Comparison of ENCODE assay signal across 18 cellular contexts in genomic region chr7:129468087-129468486, GRCh38. TPM values are rescaled to one million over a fixed set of nuclear protein-coding genes. Genes with fewer than 3 reads are reported as not detected.
DNase-seq lines count a peak whose midpoint lies in the region; ATAC-seq, FAIRE-seq and TF ChIP-seq lines count a peak whose summit lies in the region.
"Had no signal": no experiment of that assay in that cellular context is flagged by ENCODE, and none has a peak within 500 bp of the region (broad histone marks: within the 10 kb centered on the region; RNA-seq: fewer than 3 reads in every experiment).

No MANE protein-coding gene starts in this region.

- H4K20me1 ChIP-seq in astrocyte (ENCODE audit: insufficient read depth, low read length): no peaks in the 10 kb centered on the region

- H3K4me1 Mint-ChIP-seq in astrocyte (ENCODE audit: low read depth, unreplicated experiment): peaks cover 2% of the 10 kb centered on the region
- peaks cover 0 to 5% of the 10 kb centered on the region in 2 donors for H3K4me1 Mint-ChIP-seq in stimulated activated naive B cell treated with anti-CD40 and anti-IgM and Interleukin-4, amounts not matched to agents 10 μg/mL and 1 μg/mL and 100 μg/mL, for 72 hours

- H3K36me3 ChIP-seq in astrocyte (ENCODE audit: insufficient read depth, low read length) (no peaks in the 10 kb centered on the region), skeletal muscle tissue (ENCODE audit: control insufficient read depth in 3 of 3, insufficient read depth in 3 of 3, low read length in 3 of 3) (peaks cover under 1 to 23% (median 1%) of the 10 kb centered on the region in 3 donors), heart right ventricle (peaks cover 0 to 17% (median 0%) of the 10 kb centered on the region in 9 donors)
- H3K36me3 ChIP-seq: pancreas had no signal

- H3K4me2 ChIP-seq in astrocyte (ENCODE audit: low read length): no peak overlapping the region

- ATAC-seq in stimulated activated naive B cell treated with anti-CD40 and anti-IgM and Interleukin-4, amounts not matched to agents 10 μg/mL and 1 μg/mL and 100 μg/mL, for 72 hours (replicated peaks): no peak
- no peak for ATAC-seq in GM19328 (IDR thresholded peaks at IDR 0.05; ENCODE audit: unreplicated experiment)
- ATAC-seq in heart right ventricle: no peak
- ATAC-seq: HepG2 had no signal

- H3K9me3 Mint-ChIP-seq in astrocyte (ENCODE audit: unreplicated experiment): peaks cover 3% of the 10 kb centered on the region
- H3K9me3 Mint-ChIP-seq in stimulated activated naive B cell treated with anti-CD40 and anti-IgM and Interleukin-4, amounts not matched to agents 10 μg/mL and 1 μg/mL and 100 μg/mL, for 72 hours: no peaks in the 10 kb centered on the region
- H3K9me3 Mint-ChIP-seq: activated naive CD8-positive, alpha-beta T cell treated with anti-CD3 and anti-CD28 coated beads, Interleukin-2, amount 50 U/mL, for 24 hours; activated T-cell treated with anti-CD3 and anti-CD28 coated beads, Interleukin-2, amount 50 U/mL, for 24 hours; CD4-positive, alpha-beta T cell; dendritic cell treated with granulocyte-macrophage colony-stimulating factor and Interleukin-4, amounts not matched to agents 40 ng/mL and 50 ng/mL, for 4 days had no signal

- H3K27me3 Mint-ChIP-seq in astrocyte (ENCODE audit: low read depth, unreplicated experiment): no peaks in the 10 kb centered on the region
- no peaks in the 10 kb centered on the region for H3K27me3 Mint-ChIP-seq in stimulated activated naive B cell treated with anti-CD40 and anti-IgM and Interleukin-4, amounts not matched to agents 10 μg/mL and 1 μg/mL and 100 μg/mL, for 72 hours
- H3K27me3 Mint-ChIP-seq: activated naive CD8-positive, alpha-beta T cell treated with anti-CD3 and anti-CD28 coated beads, Interleukin-2, amount 50 U/mL, for 24 hours; activated T-cell treated with anti-CD3 and anti-CD28 coated beads, Interleukin-2, amount 50 U/mL, for 24 hours; CD4-positive, alpha-beta T cell had no signal

- WGBS in heart right ventricle, 2 donors: 55 to 60% methylated on average over 1 of the region's 1 CpG

- H3K27me3 ChIP-seq in astrocyte (ENCODE audit: insufficient read depth, low read length): no peaks in the 10 kb centered on the region
- H3K27me3 ChIP-seq in skeletal muscle tissue (ENCODE audit: control insufficient read depth in 3 of 3, insufficient read depth in 3 of 3, low read length in 3 of 3): no peaks in the 10 kb centered on the region
- no peaks in the 10 kb centered on the region for H3K27me3 ChIP-seq in heart right ventricle
- H3K27me3 ChIP-seq: pancreas had no signal

- DNase-seq in EL (peak; percentile 54), astrocyte (ENCODE audit: low read depth) (peak; percentile 64), head of caudate nucleus (peak in 27 of 42 donors; percentile 19 to 74 (median 47)), heart right ventricle (no peak)
- DNase-seq in stimulated activated naive B cell treated with anti-CD40 and anti-IgM and Interleukin-4, amounts not matched to agents 10 μg/mL and 1 μg/mL and 100 μg/mL, for 72 hours: no peak
- DNase-seq: activated naive CD8-positive, alpha-beta T cell treated with anti-CD3 and anti-CD28 coated beads, Interleukin-2, amount 50 U/mL, for 24 hours; activated T-cell treated with anti-CD3 and anti-CD28 coated beads, Interleukin-2, amount 50 U/mL, for 24 hours; CD4-positive, alpha-beta T cell; NCI-H1048; NCI-H2171; pancreas had no signal

- H3K36me3 Mint-ChIP-seq in astrocyte (ENCODE audit: low read depth, unreplicated experiment): no peaks in the 10 kb centered on the region
- H3K36me3 Mint-ChIP-seq in stimulated activated naive B cell treated with anti-CD40 and anti-IgM and Interleukin-4, amounts not matched to agents 10 μg/mL and 1 μg/mL and 100 μg/mL, for 72 hours: no peaks in the 10 kb centered on the region

- H3K4me1 ChIP-seq in astrocyte (ENCODE audit: insufficient read depth, low read length): no peaks in the 10 kb centered on the region
- H3K4me1 ChIP-seq in skeletal muscle tissue (ENCODE audit: control insufficient read depth in 3 of 3, insufficient read depth in 3 of 3, low read length in 3 of 3): peaks cover 21 to 55% (median 22%) of the 10 kb centered on the region in 3 donors
- peaks cover 0 to 8% (median 0%) of the 10 kb centered on the region in 9 donors for H3K4me1 ChIP-seq in heart right ventricle
- H3K4me1 ChIP-seq: pancreas had no signal

- no peak overlapping the region for H3K27ac Mint-ChIP-seq in astrocyte (ENCODE audit: unreplicated experiment)
- no peak overlapping the region for H3K27ac Mint-ChIP-seq in stimulated activated naive B cell treated with anti-CD40 and anti-IgM and Interleukin-4, amounts not matched to agents 10 μg/mL and 1 μg/mL and 100 μg/mL, for 72 hours
- H3K27ac Mint-ChIP-seq: activated naive CD8-positive, alpha-beta T cell treated with anti-CD3 and anti-CD28 coated beads, Interleukin-2, amount 50 U/mL, for 24 hours; CD4-positive, alpha-beta T cell; dendritic cell treated with granulocyte-macrophage colony-stimulating factor and Interleukin-4, amounts not matched to agents 40 ng/mL and 50 ng/mL, for 4 days had no signal

- no peak overlapping the region for H3K4me3 Mint-ChIP-seq in astrocyte (ENCODE audit: unreplicated experiment)
- H3K4me3 Mint-ChIP-seq in stimulated activated naive B cell treated with anti-CD40 and anti-IgM and Interleukin-4, amounts not matched to agents 10 μg/mL and 1 μg/mL and 100 μg/mL, for 72 hours: no peak overlapping the region
- H3K4me3 Mint-ChIP-seq: activated naive CD8-positive, alpha-beta T cell treated with anti-CD3 and anti-CD28 coated beads, Interleukin-2, amount 50 U/mL, for 24 hours; activated T-cell treated with anti-CD3 and anti-CD28 coated beads, Interleukin-2, amount 50 U/mL, for 24 hours; CD4-positive, alpha-beta T cell; dendritic cell treated with granulocyte-macrophage colony-stimulating factor and Interleukin-4, amounts not matched to agents 40 ng/mL and 50 ng/mL, for 4 days had no signal

- no peak for TF ChIP-seq CTCF in astrocyte (IDR thresholded peaks at IDR 0.05; ENCODE audit: insufficient read depth, low read depth, low read length)
- no peak for TF ChIP-seq CTCF in heart right ventricle (IDR thresholded peaks at IDR 0.05)

- FAIRE-seq in astrocyte (lab: Jason Lieb, UNC): no peak
- FAIRE-seq: frontal cortex, HepG2, pancreas had no signal

- H3K79me2 ChIP-seq in astrocyte (ENCODE audit: insufficient read depth, low read length): no peaks in the 10 kb centered on the region

- no peak overlapping the region for H3K4me3 ChIP-seq in astrocyte (ENCODE audit: insufficient read depth, low read depth, low read length)
- H3K4me3 ChIP-seq in skeletal muscle tissue (ENCODE audit: low read length in 3 of 3): no peak overlapping the region
- H3K4me3 ChIP-seq in heart right ventricle: no peak overlapping the region
- H3K4me3 ChIP-seq: pancreas had no signal

- H2AFZ ChIP-seq in astrocyte (ENCODE audit: low read depth, low read length): no peak overlapping the region

- intact Hi-C loops in head of caudate nucleus (cut with DNase I) (no loop called here), heart right ventricle (cut with DNase I) (loop anchor here in 4 of 10 donors (2.0 to 10.0 kb wide), 2 partner anchors 97 to 253 kb away; no protein-coding TSS in a partner anchor)

- H3K27ac ChIP-seq in astrocyte (ENCODE audit: low read depth, low read length): no peak overlapping the region
- peak overlapping the region; percentile 54 for H3K27ac ChIP-seq in skeletal muscle tissue (ENCODE audit: low read depth, low read length)
- no peak overlapping the region for H3K27ac ChIP-seq in heart right ventricle
- H3K27ac ChIP-seq: pancreas had no signal

- H3K9me3 ChIP-seq in astrocyte (ENCODE audit: insufficient read depth, low read depth, low read length) (no peaks in the 10 kb centered on the region), skeletal muscle tissue (ENCODE audit: control insufficient read depth in 3 of 3, low read length in 3 of 3) (no peaks in the 10 kb centered on the region), heart right ventricle (no peaks in the 10 kb centered on the region)
- H3K9me3 ChIP-seq: pancreas had no signal

- H3K9ac ChIP-seq in astrocyte (ENCODE audit: low read length) (no peak overlapping the region), skeletal muscle tissue (ENCODE audit: low read depth in 1 of 3, low read length in 3 of 3) (peak overlapping the region in 1 of 3 donors; percentile 36)

RNA-seq across cellular contexts. Expression of gene STRIP2, which starts 33.9 kb away (rescaled TPM):
- total RNA-seq in astrocyte (0.94 and 1.3 TPM in 2 replicates), skeletal muscle tissue (5.2 TPM), heart right ventricle (10 to 100 TPM; 14.6 to 36.9 (median 22.2) TPM)
- 10 to 100 TPM; 10.6 to 12.4 TPM for polyA plus RNA-seq in heart right ventricle

RNA-seq across cellular contexts. Expression of gene SMKR1, which starts 34.2 kb away (rescaled TPM):
- total RNA-seq in astrocyte: not detected in 2 replicates
- not detected for total RNA-seq in skeletal muscle tissue
- total RNA-seq in heart right ventricle: not detected
- under 1 TPM in 1 of 2 donors, not detected in 1; 0.28 TPM for polyA plus RNA-seq in heart right ventricle
- total RNA-seq: G401, HepG2, subcutaneous adipose tissue had no signal

Comparison
In these comparisons a context has a peak if more than half of its experiments do, and no peak if none do; other contexts are left out.
1. DNase-seq: peak in EL (single experiment), astrocyte (single experiment) and head of caudate nucleus (27 of 42); none in stimulated activated naive B cell treated with anti-CD40 and anti-IgM and Interleukin-4, amounts not matched to agents 10 μg/mL and 1 μg/mL and 100 μg/mL, for 72 hours (single experiment) and heart right ventricle (0 of 2).